Comparison of ENCODE assay signal across 1 cellular context in the genomic region with DNA sequence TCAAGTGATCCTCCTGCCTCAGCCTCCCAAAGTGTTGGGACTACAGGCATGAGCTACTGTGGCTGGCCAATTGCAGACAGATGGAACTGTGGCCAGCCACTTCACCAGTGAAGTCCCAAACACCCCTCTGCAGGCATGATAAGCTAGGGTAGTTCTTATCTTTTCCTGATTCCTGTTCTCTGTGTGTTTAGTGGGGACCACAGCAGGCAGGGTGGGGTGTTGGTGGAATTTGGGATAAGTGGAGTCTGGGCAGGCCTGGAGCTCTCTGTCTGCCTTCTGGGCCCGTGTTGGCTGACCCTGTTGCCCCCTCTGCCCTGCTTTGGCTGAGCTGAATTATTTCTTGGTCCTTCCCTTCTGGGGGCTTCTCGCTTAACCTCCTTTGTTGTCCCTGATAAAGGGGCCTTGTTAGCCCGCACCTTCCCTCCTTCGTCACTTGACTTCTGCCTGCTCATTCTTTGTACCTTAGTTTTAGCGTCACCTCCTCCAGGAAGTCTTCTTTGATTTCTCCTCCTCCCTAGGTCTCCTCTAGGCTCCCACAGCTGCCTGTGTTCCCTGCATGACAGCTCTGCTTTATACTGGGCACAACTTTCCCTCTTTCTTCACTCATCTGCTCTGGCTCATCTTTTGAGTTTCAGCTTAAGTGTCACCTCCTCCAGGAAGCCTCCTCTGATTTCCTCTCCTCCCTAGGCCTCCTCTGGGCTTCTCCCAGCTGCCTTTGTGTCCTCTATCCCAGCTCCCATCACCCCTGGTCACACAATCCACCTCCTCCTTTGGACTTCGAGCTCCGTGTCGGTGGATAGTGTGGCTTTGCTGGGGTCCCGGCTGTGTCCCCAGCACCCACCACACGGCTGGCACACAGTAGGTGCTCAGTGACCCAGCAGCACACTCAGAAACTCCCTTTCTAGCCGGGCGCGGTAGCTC.
TF ChIP-seq lines count a peak whose summit lies in the region.

No MANE protein-coding gene starts in this region.

TF ChIP-seq in K562, 482 proteins besides CTCF, POLR2A, EP300 and RAD21 (continued from another document and continues in another):
- TF ChIP-seq PTBP1 (IDR thresholded peaks at IDR 0.05; ENCODE audit: low read depth, low read length) (peak; percentile 99), ZNF707 (CRISPR knock-in tag; conservative IDR thresholded peaks at IDR 0.05) (no peak), POLR2AphosphoS5 (IDR thresholded peaks at IDR 0.05; ENCODE audit: control insufficient read depth, insufficient read depth, low read depth, low read length) (peak; percentile 40; the same call in 1 of the 2 replicates), ARID2 (IDR thresholded peaks at IDR 0.05) (no peak), ETV1 (tag; conservative IDR thresholded peaks at IDR 0.05; ENCODE audit: low read depth) (no peak), ZNF184 (CRISPR knock-in tag; IDR thresholded peaks at IDR 0.05) (no peak), PHF20 (IDR thresholded peaks at IDR 0.05; ENCODE audit: partially characterized antibody) (peak; percentile 94), GATAD2A (IDR thresholded peaks at IDR 0.05) (no peak), TARDBP (IDR thresholded peaks at IDR 0.05) (no peak), ZNF165 (CRISPR knock-in tag; IDR thresholded peaks at IDR 0.05; ENCODE audit: borderline replicate concordance) (no peak), ZNF551 (CRISPR knock-in tag; IDR thresholded peaks at IDR 0.05) (no peak), NR3C1 (CRISPR knock-in tag; IDR thresholded peaks at IDR 0.05) (no peak), CBFA2T2 (conservative IDR thresholded peaks at IDR 0.05) (peak; percentile 82), FOXK1 (CRISPR knock-in tag; IDR thresholded peaks at IDR 0.05; ENCODE audit: borderline replicate concordance) (0 out of 2 replicates have a peak, but pooled peaks have one; percentile 25), TRIM24 (IDR thresholded peaks at IDR 0.05) (peak; percentile 21 to 42; a peak in 2 of 4 replicates), MED1 (CRISPR knock-in tag; IDR thresholded peaks at IDR 0.05; ENCODE audit: borderline replicate concordance) (no peak), SAP30 (IDR thresholded peaks at IDR 0.05; ENCODE audit: borderline replicate concordance, insufficient read depth, low read depth, low read length, poor library complexity, severe bottlenecking) (no peak), ZBTB17 (CRISPR knock-in tag; IDR thresholded peaks at IDR 0.05) (no peak), ZNF696 (CRISPR knock-in tag; conservative IDR thresholded peaks at IDR 0.05) (no peak), MEIS2 (IDR thresholded peaks at IDR 0.05; ENCODE audit: partially characterized antibody) (no peak), ZNF282 (CRISPR knock-in tag; IDR thresholded peaks at IDR 0.05) (no peak), HDAC6 (IDR thresholded peaks at IDR 0.05; ENCODE audit: low read depth, low read length) (no peak), KLF13 (tag; IDR thresholded peaks at IDR 0.05; ENCODE audit: borderline replicate concordance, low read depth) (no peak), ZC3H4 (CRISPR knock-in tag; IDR thresholded peaks at IDR 0.05; ENCODE audit: borderline replicate concordance) (no peak), ARNT (IDR thresholded peaks at IDR 0.05) (peak; percentile 83 to 86; a peak in 3 of 4 replicates), SRSF3 (IDR thresholded peaks at IDR 0.05; ENCODE audit: insufficient read depth, low read length) (no peak), MYNN (IDR thresholded peaks at IDR 0.05) (0 out of 2 replicates have a peak, but pooled peaks have one; percentile 52), MYNN (CRISPR knock-in tag; IDR thresholded peaks at IDR 0.05) (no peak), ZKSCAN8 (CRISPR knock-in tag; IDR thresholded peaks at IDR 0.05) (no peak), ZBTB8A (IDR thresholded peaks at IDR 0.05; ENCODE audit: partially characterized antibody) (no peak), FOXA3 (CRISPR knock-in tag; conservative IDR thresholded peaks at IDR 0.05 in 1 of 2, IDR thresholded peaks at IDR 0.05 in 1 of 2) (peak; percentile 59 to 86; a peak in 3 of 4 replicates), MCM3 (IDR thresholded peaks at IDR 0.05) (no peak), ZNF77 (CRISPR knock-in tag; IDR thresholded peaks at IDR 0.05) (no peak), RCOR1 (IDR thresholded peaks at IDR 0.05; ENCODE audit: borderline replicate concordance in 1 of 2, low read depth in 2 of 2, low read length in 2 of 2) (peak; percentile 39 to 95; a peak in 3 of 4 replicates), MTF1 (CRISPR knock-in tag; IDR thresholded peaks at IDR 0.05; ENCODE audit: borderline replicate concordance) (no peak)
- TF ChIP-seq, protein P1, sequence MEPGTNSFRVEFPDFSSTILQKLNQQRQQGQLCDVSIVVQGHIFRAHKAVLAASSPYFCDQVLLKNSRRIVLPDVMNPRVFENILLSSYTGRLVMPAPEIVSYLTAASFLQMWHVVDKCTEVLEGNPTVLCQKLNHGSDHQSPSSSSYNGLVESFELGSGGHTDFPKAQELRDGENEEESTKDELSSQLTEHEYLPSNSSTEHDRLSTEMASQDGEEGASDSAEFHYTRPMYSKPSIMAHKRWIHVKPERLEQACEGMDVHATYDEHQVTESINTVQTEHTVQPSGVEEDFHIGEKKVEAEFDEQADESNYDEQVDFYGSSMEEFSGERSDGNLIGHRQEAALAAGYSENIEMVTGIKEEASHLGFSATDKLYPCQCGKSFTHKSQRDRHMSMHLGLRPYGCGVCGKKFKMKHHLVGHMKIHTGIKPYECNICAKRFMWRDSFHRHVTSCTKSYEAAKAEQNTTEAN (CRISPR knock-in tag; IDR thresholded peaks at IDR 0.05): no peak
- TF ChIP-seq, protein P2, sequence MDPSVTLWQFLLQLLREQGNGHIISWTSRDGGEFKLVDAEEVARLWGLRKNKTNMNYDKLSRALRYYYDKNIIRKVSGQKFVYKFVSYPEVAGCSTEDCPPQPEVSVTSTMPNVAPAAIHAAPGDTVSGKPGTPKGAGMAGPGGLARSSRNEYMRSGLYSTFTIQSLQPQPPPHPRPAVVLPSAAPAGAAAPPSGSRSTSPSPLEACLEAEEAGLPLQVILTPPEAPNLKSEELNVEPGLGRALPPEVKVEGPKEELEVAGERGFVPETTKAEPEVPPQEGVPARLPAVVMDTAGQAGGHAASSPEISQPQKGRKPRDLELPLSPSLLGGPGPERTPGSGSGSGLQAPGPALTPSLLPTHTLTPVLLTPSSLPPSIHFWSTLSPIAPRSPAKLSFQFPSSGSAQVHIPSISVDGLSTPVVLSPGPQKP (CRISPR knock-in tag; IDR thresholded peaks at IDR 0.05): no peak
- TF ChIP-seq, protein P3, sequence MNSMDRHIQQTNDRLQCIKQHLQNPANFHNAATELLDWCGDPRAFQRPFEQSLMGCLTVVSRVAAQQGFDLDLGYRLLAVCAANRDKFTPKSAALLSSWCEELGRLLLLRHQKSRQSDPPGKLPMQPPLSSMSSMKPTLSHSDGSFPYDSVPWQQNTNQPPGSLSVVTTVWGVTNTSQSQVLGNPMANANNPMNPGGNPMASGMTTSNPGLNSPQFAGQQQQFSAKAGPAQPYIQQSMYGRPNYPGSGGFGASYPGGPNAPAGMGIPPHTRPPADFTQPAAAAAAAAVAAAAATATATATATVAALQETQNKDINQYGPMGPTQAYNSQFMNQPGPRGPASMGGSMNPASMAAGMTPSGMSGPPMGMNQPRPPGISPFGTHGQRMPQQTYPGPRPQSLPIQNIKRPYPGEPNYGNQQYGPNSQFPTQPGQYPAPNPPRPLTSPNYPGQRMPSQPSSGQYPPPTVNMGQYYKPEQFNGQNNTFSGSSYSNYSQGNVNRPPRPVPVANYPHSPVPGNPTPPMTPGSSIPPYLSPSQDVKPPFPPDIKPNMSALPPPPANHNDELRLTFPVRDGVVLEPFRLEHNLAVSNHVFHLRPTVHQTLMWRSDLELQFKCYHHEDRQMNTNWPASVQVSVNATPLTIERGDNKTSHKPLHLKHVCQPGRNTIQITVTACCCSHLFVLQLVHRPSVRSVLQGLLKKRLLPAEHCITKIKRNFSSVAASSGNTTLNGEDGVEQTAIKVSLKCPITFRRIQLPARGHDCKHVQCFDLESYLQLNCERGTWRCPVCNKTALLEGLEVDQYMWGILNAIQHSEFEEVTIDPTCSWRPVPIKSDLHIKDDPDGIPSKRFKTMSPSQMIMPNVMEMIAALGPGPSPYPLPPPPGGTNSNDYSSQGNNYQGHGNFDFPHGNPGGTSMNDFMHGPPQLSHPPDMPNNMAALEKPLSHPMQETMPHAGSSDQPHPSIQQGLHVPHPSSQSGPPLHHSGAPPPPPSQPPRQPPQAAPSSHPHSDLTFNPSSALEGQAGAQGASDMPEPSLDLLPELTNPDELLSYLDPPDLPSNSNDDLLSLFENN (IDR thresholded peaks at IDR 0.05; ENCODE audit: low read depth in 2 of 2, low read length in 2 of 2): peak in 1 of 2 experiments; percentile 47; a peak in 1 of 4 replicates
- TF ChIP-seq, protein P4, sequence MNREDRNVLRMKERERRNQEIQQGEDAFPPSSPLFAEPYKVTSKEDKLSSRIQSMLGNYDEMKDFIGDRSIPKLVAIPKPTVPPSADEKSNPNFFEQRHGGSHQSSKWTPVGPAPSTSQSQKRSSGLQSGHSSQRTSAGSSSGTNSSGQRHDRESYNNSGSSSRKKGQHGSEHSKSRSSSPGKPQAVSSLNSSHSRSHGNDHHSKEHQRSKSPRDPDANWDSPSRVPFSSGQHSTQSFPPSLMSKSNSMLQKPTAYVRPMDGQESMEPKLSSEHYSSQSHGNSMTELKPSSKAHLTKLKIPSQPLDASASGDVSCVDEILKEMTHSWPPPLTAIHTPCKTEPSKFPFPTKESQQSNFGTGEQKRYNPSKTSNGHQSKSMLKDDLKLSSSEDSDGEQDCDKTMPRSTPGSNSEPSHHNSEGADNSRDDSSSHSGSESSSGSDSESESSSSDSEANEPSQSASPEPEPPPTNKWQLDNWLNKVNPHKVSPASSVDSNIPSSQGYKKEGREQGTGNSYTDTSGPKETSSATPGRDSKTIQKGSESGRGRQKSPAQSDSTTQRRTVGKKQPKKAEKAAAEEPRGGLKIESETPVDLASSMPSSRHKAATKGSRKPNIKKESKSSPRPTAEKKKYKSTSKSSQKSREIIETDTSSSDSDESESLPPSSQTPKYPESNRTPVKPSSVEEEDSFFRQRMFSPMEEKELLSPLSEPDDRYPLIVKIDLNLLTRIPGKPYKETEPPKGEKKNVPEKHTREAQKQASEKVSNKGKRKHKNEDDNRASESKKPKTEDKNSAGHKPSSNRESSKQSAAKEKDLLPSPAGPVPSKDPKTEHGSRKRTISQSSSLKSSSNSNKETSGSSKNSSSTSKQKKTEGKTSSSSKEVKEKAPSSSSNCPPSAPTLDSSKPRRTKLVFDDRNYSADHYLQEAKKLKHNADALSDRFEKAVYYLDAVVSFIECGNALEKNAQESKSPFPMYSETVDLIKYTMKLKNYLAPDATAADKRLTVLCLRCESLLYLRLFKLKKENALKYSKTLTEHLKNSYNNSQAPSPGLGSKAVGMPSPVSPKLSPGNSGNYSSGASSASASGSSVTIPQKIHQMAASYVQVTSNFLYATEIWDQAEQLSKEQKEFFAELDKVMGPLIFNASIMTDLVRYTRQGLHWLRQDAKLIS (CRISPR knock-in tag; IDR thresholded peaks at IDR 0.05): no peak
- TF ChIP-seq, protein P5, sequence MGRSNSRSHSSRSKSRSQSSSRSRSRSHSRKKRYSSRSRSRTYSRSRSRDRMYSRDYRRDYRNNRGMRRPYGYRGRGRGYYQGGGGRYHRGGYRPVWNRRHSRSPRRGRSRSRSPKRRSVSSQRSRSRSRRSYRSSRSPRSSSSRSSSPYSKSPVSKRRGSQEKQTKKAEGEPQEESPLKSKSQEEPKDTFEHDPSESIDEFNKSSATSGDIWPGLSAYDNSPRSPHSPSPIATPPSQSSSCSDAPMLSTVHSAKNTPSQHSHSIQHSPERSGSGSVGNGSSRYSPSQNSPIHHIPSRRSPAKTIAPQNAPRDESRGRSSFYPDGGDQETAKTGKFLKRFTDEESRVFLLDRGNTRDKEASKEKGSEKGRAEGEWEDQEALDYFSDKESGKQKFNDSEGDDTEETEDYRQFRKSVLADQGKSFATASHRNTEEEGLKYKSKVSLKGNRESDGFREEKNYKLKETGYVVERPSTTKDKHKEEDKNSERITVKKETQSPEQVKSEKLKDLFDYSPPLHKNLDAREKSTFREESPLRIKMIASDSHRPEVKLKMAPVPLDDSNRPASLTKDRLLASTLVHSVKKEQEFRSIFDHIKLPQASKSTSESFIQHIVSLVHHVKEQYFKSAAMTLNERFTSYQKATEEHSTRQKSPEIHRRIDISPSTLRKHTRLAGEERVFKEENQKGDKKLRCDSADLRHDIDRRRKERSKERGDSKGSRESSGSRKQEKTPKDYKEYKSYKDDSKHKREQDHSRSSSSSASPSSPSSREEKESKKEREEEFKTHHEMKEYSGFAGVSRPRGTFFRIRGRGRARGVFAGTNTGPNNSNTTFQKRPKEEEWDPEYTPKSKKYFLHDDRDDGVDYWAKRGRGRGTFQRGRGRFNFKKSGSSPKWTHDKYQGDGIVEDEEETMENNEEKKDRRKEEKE (IDR thresholded peaks at IDR 0.05; ENCODE audit: borderline replicate concordance in 1 of 2, control insufficient read depth in 1 of 2, low read depth in 2 of 2, low read length in 1 of 2): no peak
- TF ChIP-seq, protein P6, sequence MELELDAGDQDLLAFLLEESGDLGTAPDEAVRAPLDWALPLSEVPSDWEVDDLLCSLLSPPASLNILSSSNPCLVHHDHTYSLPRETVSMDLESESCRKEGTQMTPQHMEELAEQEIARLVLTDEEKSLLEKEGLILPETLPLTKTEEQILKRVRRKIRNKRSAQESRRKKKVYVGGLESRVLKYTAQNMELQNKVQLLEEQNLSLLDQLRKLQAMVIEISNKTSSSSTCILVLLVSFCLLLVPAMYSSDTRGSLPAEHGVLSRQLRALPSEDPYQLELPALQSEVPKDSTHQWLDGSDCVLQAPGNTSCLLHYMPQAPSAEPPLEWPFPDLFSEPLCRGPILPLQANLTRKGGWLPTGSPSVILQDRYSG (tag; conservative IDR thresholded peaks at IDR 0.05; ENCODE audit: low read depth): no peak
- TF ChIP-seq, protein P7, sequence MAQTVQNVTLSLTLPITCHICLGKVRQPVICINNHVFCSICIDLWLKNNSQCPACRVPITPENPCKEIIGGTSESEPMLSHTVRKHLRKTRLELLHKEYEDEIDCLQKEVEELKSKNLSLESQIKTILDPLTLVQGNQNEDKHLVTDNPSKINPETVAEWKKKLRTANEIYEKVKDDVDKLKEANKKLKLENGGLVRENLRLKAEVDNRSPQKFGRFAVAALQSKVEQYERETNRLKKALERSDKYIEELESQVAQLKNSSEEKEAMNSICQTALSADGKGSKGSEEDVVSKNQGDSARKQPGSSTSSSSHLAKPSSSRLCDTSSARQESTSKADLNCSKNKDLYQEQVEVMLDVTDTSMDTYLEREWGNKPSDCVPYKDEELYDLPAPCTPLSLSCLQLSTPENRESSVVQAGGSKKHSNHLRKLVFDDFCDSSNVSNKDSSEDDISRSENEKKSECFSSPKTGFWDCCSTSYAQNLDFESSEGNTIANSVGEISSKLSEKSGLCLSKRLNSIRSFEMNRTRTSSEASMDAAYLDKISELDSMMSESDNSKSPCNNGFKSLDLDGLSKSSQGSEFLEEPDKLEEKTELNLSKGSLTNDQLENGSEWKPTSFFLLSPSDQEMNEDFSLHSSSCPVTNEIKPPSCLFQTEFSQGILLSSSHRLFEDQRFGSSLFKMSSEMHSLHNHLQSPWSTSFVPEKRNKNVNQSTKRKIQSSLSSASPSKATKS (CRISPR knock-in tag; IDR thresholded peaks at IDR 0.05): no peak
- TF ChIP-seq, protein P8, sequence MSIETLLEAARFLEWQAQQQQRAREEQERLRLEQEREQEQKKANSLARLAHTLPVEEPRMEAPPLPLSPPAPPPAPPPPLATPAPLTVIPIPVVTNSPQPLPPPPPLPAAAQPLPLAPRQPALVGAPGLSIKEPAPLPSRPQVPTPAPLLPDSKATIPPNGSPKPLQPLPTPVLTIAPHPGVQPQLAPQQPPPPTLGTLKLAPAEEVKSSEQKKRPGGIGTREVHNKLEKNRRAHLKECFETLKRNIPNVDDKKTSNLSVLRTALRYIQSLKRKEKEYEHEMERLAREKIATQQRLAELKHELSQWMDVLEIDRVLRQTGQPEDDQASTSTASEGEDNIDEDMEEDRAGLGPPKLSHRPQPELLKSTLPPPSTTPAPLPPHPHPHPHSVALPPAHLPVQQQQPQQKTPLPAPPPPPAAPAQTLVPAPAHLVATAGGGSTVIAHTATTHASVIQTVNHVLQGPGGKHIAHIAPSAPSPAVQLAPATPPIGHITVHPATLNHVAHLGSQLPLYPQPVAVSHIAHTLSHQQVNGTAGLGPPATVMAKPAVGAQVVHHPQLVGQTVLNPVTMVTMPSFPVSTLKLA (conservative IDR thresholded peaks at IDR 0.05): 0 out of 4 replicates have a peak, but pooled peaks of 1 of the 2 experiments have one; percentile 17
